ENCODE assay signal across 37 cellular contexts in the genomic region with DNA sequence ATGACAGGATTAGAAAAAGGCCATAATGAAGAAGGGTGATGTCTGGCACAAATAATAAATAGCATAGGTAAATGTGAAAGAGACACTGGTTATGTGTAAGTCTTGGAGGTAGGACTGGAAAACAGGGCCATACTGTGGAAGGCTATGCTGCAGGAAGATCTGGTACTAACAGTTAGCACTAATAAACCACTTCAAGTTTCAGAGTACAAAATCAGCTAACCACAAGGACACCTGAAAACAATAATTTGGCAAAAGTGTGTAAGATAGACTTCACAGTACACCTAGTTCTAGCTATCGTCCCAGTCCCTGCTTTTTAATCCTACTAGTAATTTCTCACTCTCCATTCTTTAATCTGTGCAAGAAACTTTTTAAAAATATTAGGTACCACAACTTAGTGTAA. TPM values are rescaled to one million over a fixed set of nuclear protein-coding genes. Genes with fewer than 3 reads are reported as not detected.
DNase-seq lines count a peak whose midpoint lies in the region; ATAC-seq lines count a peak whose summit lies in the region.
"Had no signal": no experiment of that assay in that cellular context is flagged by ENCODE, and none has a peak within 500 bp of the region (broad histone marks: within the 10 kb centered on the region; RNA-seq: fewer than 3 reads in every experiment).

No MANE protein-coding gene starts in this region.

- DNase-seq in activated naive CD4-positive, alpha-beta T cell treated with anti-CD3 and anti-CD28 coated beads, Interleukin-2, amount 10 ng/mL, durations not matched to agents 7 days and 5 days: no peak
- DNase-seq in activated naive CD4-positive, alpha-beta T cell treated with anti-CD3 and anti-CD28 coated beads, Interleukin-2, amount 50 U/mL, for 16 hours: no peak
- DNase-seq in Jurkat, Clone E6-1 (ENCODE audit: low read depth, low spot score): peak; percentile 15
- DNase-seq in D341Med (ENCODE audit: low spot score) (no peak), DMS 273 treated with DMSO at 0.1 percent for 48 hours (lab: John Stamatoyannopoulos, UW) (no peak)
- DNase-seq: activated CD4-positive, alpha-beta memory T cell treated with anti-CD3 and anti-CD28 coated beads, Interleukin-2, amount 10 ng/mL, durations not matched to agents 7 days and 5 days; activated CD4-positive, CD25-positive, alpha-beta regulatory T cell treated with anti-CD3 and anti-CD28 coated beads, Interleukin-2, amount 50 U/mL, for 72 hours; activated CD8-positive, alpha-beta memory T cell treated with anti-CD3 and anti-CD28 coated beads, Interleukin-2, amount 50 U/mL, for 4 hours; activated naive CD4-positive, alpha-beta T cell treated with anti-CD3 and anti-CD28 coated beads for 36 hours; body of pancreas; Caco-2; DMS79 treated with DMSO at 0.1 percent for 48 hours; endodermal cell; GF-D8; heart left ventricle; left ventricle myocardium inferior; mesendoderm; NCI-H146; NCI-H345; NCI-H69; ovary; Peyer's patch; SHP77; stimulated activated CD4-positive, alpha-beta T cell treated with anti-CD3 and anti-CD28 coated beads, Interleukin-4, amount 100 ng/mL, for 4 hours; stimulated activated naive B cell treated with anti-CD40 and anti-IgM and Interleukin-4, amounts not matched to agents 10 μg/mL and 1 μg/mL and 100 μg/mL, for 72 hours; substantia nigra; trophoblast cell had no signal

- no peaks in the 10 kb centered on the region for H3K4me1 Mint-ChIP-seq in activated naive CD4-positive, alpha-beta T cell treated with anti-CD3 and anti-CD28 coated beads, Interleukin-2, amount 10 ng/mL, durations not matched to agents 7 days and 5 days
- H3K4me1 Mint-ChIP-seq: CD14-positive monocyte, endodermal cell, neural crest cell had no signal

- peak; percentile 45 for ATAC-seq in GM21576 (IDR thresholded peaks at IDR 0.05; ENCODE audit: unreplicated experiment)
- ATAC-seq in GM19467 (IDR thresholded peaks at IDR 0.05; ENCODE audit: unreplicated experiment): no peak
- no peak for ATAC-seq in HG03135 (IDR thresholded peaks at IDR 0.05; ENCODE audit: unreplicated experiment)
- ATAC-seq: body of pancreas, esophagus mucosa, heart left ventricle, HepG2 had no signal

- no peak overlapping the region for H3K4me3 ChIP-seq in Jurkat, Clone E6-1 (ENCODE audit: low read length)
- H3K4me3 ChIP-seq: body of pancreas, heart left ventricle, left ventricle myocardium inferior, ovary, Peyer's patch had no signal

- peaks cover 27% of the 10 kb centered on the region for H3K36me3 Mint-ChIP-seq in activated naive CD4-positive, alpha-beta T cell treated with anti-CD3 and anti-CD28 coated beads, Interleukin-2, amount 10 ng/mL, durations not matched to agents 7 days and 5 days

- CTCF ChIA-PET in activated naive CD4-positive, alpha-beta T cell treated with anti-CD3 and anti-CD28 coated beads, Interleukin-2, amount 10 ng/mL, durations not matched to agents 7 days and 5 days (lab: Charles Lee): no interaction called here

- H3K4me3 Mint-ChIP-seq in activated naive CD4-positive, alpha-beta T cell treated with anti-CD3 and anti-CD28 coated beads, Interleukin-2, amount 10 ng/mL, durations not matched to agents 7 days and 5 days: no peak overlapping the region
- H3K4me3 Mint-ChIP-seq: activated CD4-positive, alpha-beta memory T cell treated with anti-CD3 and anti-CD28 coated beads, Interleukin-2, amount 10 ng/mL, durations not matched to agents 7 days and 5 days; activated naive CD4-positive, alpha-beta T cell treated with anti-CD3 and anti-CD28 coated beads for 36 hours; activated T-helper 1 cell treated with anti-CD3 and anti-CD28 coated beads, Interleukin-12 subunit alpha, Interleukin-12 subunit beta, Interleukin-2, Interleukin-4 antibody, amounts not matched to agents 30 ng/mL and 10 ng/mL and 1 ng/mL, durations not matched to agents 14 hours and 24 hours and 36 hours; CD14-positive monocyte; central memory CD8-positive, alpha-beta T cell; dendritic cell treated with granulocyte-macrophage colony-stimulating factor and Interleukin-4, amounts not matched to agents 40 ng/mL and 50 ng/mL, for 4 days; endodermal cell; neural crest cell had no signal

- H3K27ac Mint-ChIP-seq in activated naive CD4-positive, alpha-beta T cell treated with anti-CD3 and anti-CD28 coated beads, Interleukin-2, amount 10 ng/mL, durations not matched to agents 7 days and 5 days: peak overlapping the region; percentile 7
- H3K27ac Mint-ChIP-seq: activated CD4-positive, alpha-beta memory T cell treated with anti-CD3 and anti-CD28 coated beads, Interleukin-2, amount 10 ng/mL, durations not matched to agents 7 days and 5 days; activated naive CD4-positive, alpha-beta T cell treated with anti-CD3 and anti-CD28 coated beads for 36 hours; activated T-helper 1 cell treated with anti-CD3 and anti-CD28 coated beads, Interleukin-12 subunit alpha, Interleukin-12 subunit beta, Interleukin-2, Interleukin-4 antibody, amounts not matched to agents 30 ng/mL and 10 ng/mL and 1 ng/mL, durations not matched to agents 14 hours and 24 hours and 36 hours; CD14-positive monocyte; dendritic cell treated with granulocyte-macrophage colony-stimulating factor and Interleukin-4, amounts not matched to agents 40 ng/mL and 50 ng/mL, for 4 days; endodermal cell; stimulated activated naive B cell treated with anti-CD40 and anti-IgM and Interleukin-4, amounts not matched to agents 10 μg/mL and 1 μg/mL and 100 μg/mL, for 72 hours had no signal

- no peaks in the 10 kb centered on the region for H3K9me3 Mint-ChIP-seq in activated naive CD4-positive, alpha-beta T cell treated with anti-CD3 and anti-CD28 coated beads, Interleukin-2, amount 10 ng/mL, durations not matched to agents 7 days and 5 days
- H3K9me3 Mint-ChIP-seq: activated CD4-positive, alpha-beta memory T cell treated with anti-CD3 and anti-CD28 coated beads, Interleukin-2, amount 10 ng/mL, durations not matched to agents 7 days and 5 days; activated naive CD4-positive, alpha-beta T cell treated with anti-CD3 and anti-CD28 coated beads for 36 hours; activated T-helper 1 cell treated with anti-CD3 and anti-CD28 coated beads, Interleukin-12 subunit alpha, Interleukin-12 subunit beta, Interleukin-2, Interleukin-4 antibody, amounts not matched to agents 30 ng/mL and 10 ng/mL and 1 ng/mL, durations not matched to agents 14 hours and 24 hours and 36 hours; CD14-positive monocyte; central memory CD8-positive, alpha-beta T cell; dendritic cell treated with granulocyte-macrophage colony-stimulating factor and Interleukin-4, amounts not matched to agents 40 ng/mL and 50 ng/mL, for 4 days; endodermal cell; neural crest cell; stimulated activated naive B cell treated with anti-CD40 and anti-IgM and Interleukin-4, amounts not matched to agents 10 μg/mL and 1 μg/mL and 100 μg/mL, for 72 hours had no signal

- no peaks in the 10 kb centered on the region for H3K27me3 Mint-ChIP-seq in activated naive CD4-positive, alpha-beta T cell treated with anti-CD3 and anti-CD28 coated beads, Interleukin-2, amount 10 ng/mL, durations not matched to agents 7 days and 5 days
- H3K27me3 Mint-ChIP-seq: activated CD4-positive, alpha-beta memory T cell treated with anti-CD3 and anti-CD28 coated beads, Interleukin-2, amount 10 ng/mL, durations not matched to agents 7 days and 5 days; central memory CD8-positive, alpha-beta T cell; dendritic cell treated with granulocyte-macrophage colony-stimulating factor and Interleukin-4, amounts not matched to agents 40 ng/mL and 50 ng/mL, for 4 days; stimulated activated naive B cell treated with anti-CD40 and anti-IgM and Interleukin-4, amounts not matched to agents 10 μg/mL and 1 μg/mL and 100 μg/mL, for 72 hours had no signal

RNA-seq across cellular contexts. Expression of gene CWF19L2, which starts 44.3 kb away (rescaled TPM):
- 8.6 TPM for polyA plus RNA-seq in Jurkat, Clone E6-1 (2012; ENCODE audit: insufficient read depth, insufficient read length)
